In the genomic region with DNA sequence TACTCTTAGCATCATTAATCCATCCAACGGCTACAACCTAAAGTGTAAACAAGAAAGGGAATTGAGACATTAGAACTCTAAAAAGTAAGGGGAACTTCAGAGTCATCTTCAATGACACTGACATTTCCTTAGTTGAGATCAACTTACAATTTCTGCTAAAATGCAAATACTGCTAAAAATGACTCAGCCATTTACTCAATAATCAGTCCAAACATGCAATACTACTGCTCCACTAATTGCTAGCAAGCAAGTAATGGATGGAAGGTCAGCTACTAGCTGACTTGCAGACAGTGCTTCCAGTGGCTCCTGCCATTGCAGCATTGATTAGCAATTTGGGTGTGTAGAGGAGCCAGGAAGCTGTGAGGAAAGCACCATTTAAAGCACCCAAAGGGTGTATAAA, we compare ENCODE assay signal across 19 cellular contexts. TPM values are rescaled to one million over a fixed set of nuclear protein-coding genes. Genes with fewer than 3 reads are reported as not detected.
DNase-seq lines count a peak whose midpoint lies in the region; ATAC-seq and TF ChIP-seq lines count a peak whose summit lies in the region.
"Had no signal": no experiment of that assay in that cellular context is flagged by ENCODE, and none has a peak within 500 bp of the region (broad histone marks: within the 10 kb centered on the region; RNA-seq: fewer than 3 reads in every experiment).

No MANE protein-coding gene starts in this region.

- no peaks in the 10 kb centered on the region for H3K9me3 ChIP-seq in adrenal gland (replicated peaks in 1 of 3)

- TF ChIP-seq CTCF in fibroblast of the aortic adventitia (IDR thresholded peaks at IDR 0.05; ENCODE audit: insufficient read depth, low read length) (no peak), lower leg skin (IDR thresholded peaks at IDR 0.05) (no peak), adrenal gland (IDR thresholded peaks at IDR 0.05) (no peak)

- ATAC-seq in HG02798 (IDR thresholded peaks at IDR 0.05; ENCODE audit: poor library complexity, unreplicated experiment), result no peak
- ATAC-seq: activated CD4-positive, CD25-positive, alpha-beta regulatory T cell treated with anti-CD3 and anti-CD28 coated beads, Interleukin-2, amount 50 U/mL, for 24 hours; stimulated activated effector memory CD8-positive, alpha-beta T cell treated with anti-CD3 and anti-CD28 coated beads, Interleukin-12 subunit alpha, Interleukin-12 subunit beta, amount 100 ng/mL, for 72 hours had no signal

- peaks cover 0 to 8% of the 10 kb centered on the region in 2 donors for H3K4me1 ChIP-seq in adrenal gland (replicated peaks in 1 of 2)

- H3K4me3 ChIP-seq in fibroblast of the aortic adventitia (ENCODE audit: low read depth, low read length) (no peak overlapping the region), lower leg skin (ENCODE audit: low read depth, poor library complexity, severe bottlenecking) (no peak overlapping the region), adrenal gland (no peak overlapping the region)
- H3K4me3 ChIP-seq: BLaER1, SK-N-MC had no signal

- no peaks in the 10 kb centered on the region for H3K27me3 ChIP-seq in adrenal gland
- H3K27me3 ChIP-seq: BLaER1 had no signal

- H3K27ac ChIP-seq in adrenal gland, result no peak overlapping the region
- H3K27ac ChIP-seq: BLaER1, SK-N-MC had no signal

- no peaks in the 10 kb centered on the region for H3K36me3 ChIP-seq in adrenal gland (replicated peaks in 1 of 2)
- H3K36me3 ChIP-seq: BLaER1 had no signal

- TF ChIP-seq POLR2A in lower leg skin (IDR thresholded peaks at IDR 0.05), result no peak
- no peak for TF ChIP-seq POLR2A in adrenal gland (IDR thresholded peaks at IDR 0.05)

- DNase-seq in AML-193 (lab: John Stamatoyannopoulos, UW), result peak; percentile 90 to 94
- DNase-seq in HPDE6-E6E7 (ENCODE audit: extremely low spot score), result peak; percentile 11
- peak; percentile 66 for DNase-seq in SKM-1 treated with dmso at 0.1 percent for 144 hours (lab: John Stamatoyannopoulos, UW; ENCODE audit: unreplicated experiment)
- peak; percentile 50 for DNase-seq in fibroblast of the aortic adventitia (ENCODE audit: low read depth)
- DNase-seq in NCI-H524 (lab: John Stamatoyannopoulos, UW), result no peak
- no peak for DNase-seq in lower leg skin (ENCODE audit: low spot score in 2 of 2)
- DNase-seq in adrenal gland, result no peak
- DNase-seq: activated T-cell treated with anti-CD3 and anti-CD28 coated beads for 4 hours; aorta; glutamatergic neuron; kidney; NCI-H1417 treated with DMSO at 0.1 percent for 48 hours; NCI-H526 treated with DMSO at 0.1 percent for 48 hours; stimulated activated CD4-positive, alpha-beta T cell treated with anti-CD3 and anti-CD28 coated beads, Interleukin-4, amount 100 ng/mL, for 1 hour had no signal

- 73 to 85% methylated on average over 1 of the region's 1 CpG for WGBS in lower leg skin, 2 donors
- 58 to 78% (median 71%) methylated on average over 1 of the region's 1 CpG for WGBS in adrenal gland, 4 donors

- intact Hi-C loops in lower leg skin (cut with DNase I; ENCODE audit: low total_unique reads), result loop anchor here (10.0 kb wide), 1 partner anchor 173 kb away; the partner anchor contains the start of gene CCDC80
- intact Hi-C loops in adrenal gland (cut with DNase I), result loop anchor here (10.0 kb wide), 1 partner anchor 173 kb away; the partner anchor contains the start of gene CCDC80 (in 2 of the 2)

RNA-seq across cellular contexts. Expression of gene CD200R1L, which starts 28.4 kb away (rescaled TPM):
- total RNA-seq in fibroblast of the aortic adventitia (ENCODE audit: low replicate concordance) (not detected in 2 replicates), lower leg skin (not detected), adrenal gland (not detected)
- not detected for polyA plus RNA-seq in adrenal gland
- total RNA-seq: aorta, kidney had no signal
- polyA plus RNA-seq: aorta had no signal

Comparison
In these comparisons a context has a peak if more than half of its experiments do, and no peak if none do; other contexts are left out.
1. DNase-seq: peak in AML-193 (2 of 2), HPDE6-E6E7 (single experiment), SKM-1 treated with dmso at 0.1 percent for 144 hours (single experiment) and fibroblast of the aortic adventitia (single experiment); none in NCI-H524 (0 of 2), lower leg skin (0 of 2) and adrenal gland (0 of 7).